15 cellular contexts compared by ENCODE assay signal in genomic region chr13:111518161-111518791, GRCh38.
DNase-seq lines count a peak whose midpoint lies in the region; ATAC-seq, FAIRE-seq and TF ChIP-seq lines count a peak whose summit lies in the region.
"Had no signal": no experiment of that assay in that cellular context is flagged by ENCODE, and none has a peak within 500 bp of the region (broad histone marks: within the 10 kb centered on the region; RNA-seq: fewer than 3 reads in every experiment).

No MANE protein-coding gene starts in this region.

- H3K9me2 ChIP-seq in GM23338 (ENCODE audit: insufficient read depth) = no peaks in the 10 kb centered on the region

- TF ChIP-seq POLR2A in A549 (IDR thresholded peaks at IDR 0.05; ENCODE audit: low read length) = no peak
- no peak for TF ChIP-seq POLR2A in suprapubic skin (IDR thresholded peaks at IDR 0.05)

- peaks cover 5% of the 10 kb centered on the region for H3K27me3 Mint-ChIP-seq in GM23338 (ENCODE audit: insufficient read depth, low read depth, poor library complexity)
- H3K27me3 Mint-ChIP-seq: activated naive CD4-positive, alpha-beta T cell treated with anti-CD3 and anti-CD28 coated beads, Interleukin-2, amount 50 U/mL, for 24 hours had no signal

- no peaks in the 10 kb centered on the region for H3K4me1 ChIP-seq in A549
- no peaks in the 10 kb centered on the region for H3K4me1 ChIP-seq in GM23338 (ENCODE audit: insufficient read depth)
- no peaks in the 10 kb centered on the region for H3K4me1 ChIP-seq in psoas muscle
- no peaks in the 10 kb centered on the region for H3K4me1 ChIP-seq in suprapubic skin
- no peaks in the 10 kb centered on the region for H3K4me1 ChIP-seq in smooth muscle cell (ENCODE audit: low read depth)
- H3K4me1 ChIP-seq: gastrocnemius medialis, uterus had no signal

- peaks cover 3% of the 10 kb centered on the region for H3K4me1 Mint-ChIP-seq in GM23338
- H3K4me1 Mint-ChIP-seq: activated naive CD4-positive, alpha-beta T cell treated with anti-CD3 and anti-CD28 coated beads, Interleukin-2, amount 50 U/mL, for 24 hours had no signal

- CTCF ChIA-PET in A549 (lab: Yijun Ruan, JAX) = no interaction called here

- intact Hi-C loops in psoas muscle (cut with DNase I) = no loop called here

- H3K9ac ChIP-seq in smooth muscle cell (ENCODE audit: low read depth) = no peak overlapping the region

- H3K9me3 ChIP-seq in A549 = no peaks in the 10 kb centered on the region
- H3K9me3 ChIP-seq in psoas muscle = no peaks in the 10 kb centered on the region
- no peaks in the 10 kb centered on the region for H3K9me3 ChIP-seq in suprapubic skin
- H3K9me3 ChIP-seq in smooth muscle cell (replicated peaks; ENCODE audit: low read depth) = no peaks in the 10 kb centered on the region
- H3K9me3 ChIP-seq: gastrocnemius medialis, uterus had no signal

- H3F3A ChIP-seq in GM23338 (replicated peaks; ENCODE audit: low read depth) (no peaks in the 10 kb centered on the region), smooth muscle cell (ENCODE audit: low read depth) (no peaks in the 10 kb centered on the region)

- no peak for TF ChIP-seq CTCF in A549 (IDR thresholded peaks at IDR 0.05)
- TF ChIP-seq CTCF in GM23338 (conservative IDR thresholded peaks at IDR 0.05; ENCODE audit: low read depth in 2 of 2) = peak; percentile 19 to 52; a peak in 2 of 4 replicates
- TF ChIP-seq CTCF in psoas muscle (IDR thresholded peaks at IDR 0.05) = no peak
- TF ChIP-seq CTCF in suprapubic skin (IDR thresholded peaks at IDR 0.05) = no peak
- no peak for TF ChIP-seq CTCF in smooth muscle cell (IDR thresholded peaks at IDR 0.05; ENCODE audit: borderline replicate concordance, insufficient read depth, poor library complexity, severe bottlenecking)

- H3K36me3 Mint-ChIP-seq in GM23338 (ENCODE audit: low read depth) = no peaks in the 10 kb centered on the region
- H3K36me3 Mint-ChIP-seq: activated naive CD4-positive, alpha-beta T cell treated with anti-CD3 and anti-CD28 coated beads, Interleukin-2, amount 50 U/mL, for 24 hours had no signal

- no peak for TF ChIP-seq RAD21 in A549 (conservative IDR thresholded peaks at IDR 0.05 in 1 of 2, IDR thresholded peaks at IDR 0.05 in 1 of 2)

- no peak overlapping the region for H2AFZ ChIP-seq in GM23338
- H2AFZ ChIP-seq in smooth muscle cell (ENCODE audit: low read depth) = no peak overlapping the region

- no peaks in the 10 kb centered on the region for H3K27me3 ChIP-seq in GM23338 (ENCODE audit: insufficient read depth)
- H3K27me3 ChIP-seq in psoas muscle (ENCODE audit: insufficient read depth in 3 of 3, low read length in 2 of 3) = peaks cover 0 to 49% (median 13%) of the 10 kb centered on the region in 3 donors
- H3K27me3 ChIP-seq in suprapubic skin = peaks cover 30% of the 10 kb centered on the region
- peaks cover 5% of the 10 kb centered on the region for H3K27me3 ChIP-seq in smooth muscle cell (ENCODE audit: low read depth)
- H3K27me3 ChIP-seq: uterus had no signal

- DNase-seq in A549 (ENCODE audit: low read depth in 1 of 2, low spot score in 1 of 2) = peak in 1 of 2 experiments; percentile 12
- DNase-seq in GM23338 (ENCODE audit: low spot score) = peak; percentile 30
- DNase-seq in NCI-H526 (lab: John Stamatoyannopoulos, UW) = peak; percentile 70 to 80
- no peak for DNase-seq in psoas muscle
- no peak for DNase-seq in suprapubic skin (ENCODE audit: low spot score in 2 of 2)
- no peak for DNase-seq in smooth muscle cell (lab: John Stamatoyannopoulos, UW; ENCODE audit: unreplicated experiment)
- DNase-seq: AML-193; DND-41; gastrocnemius medialis; stimulated activated CD4-positive, alpha-beta T cell treated with anti-CD3 and anti-CD28 coated beads, Interleukin-2, amount 100 ng/mL, for 24 hours; uterus had no signal

- H3K79me2 ChIP-seq in GM23338 (replicated peaks; ENCODE audit: insufficient read depth) = no peaks in the 10 kb centered on the region
- no peaks in the 10 kb centered on the region for H3K79me2 ChIP-seq in smooth muscle cell (ENCODE audit: low read depth)

- POLR2A ChIA-PET in A549 (lab: Yijun Ruan, JAX) = no interaction called here

- H4K20me1 ChIP-seq in GM23338 (replicated peaks; ENCODE audit: insufficient read depth) (no peaks in the 10 kb centered on the region), smooth muscle cell (ENCODE audit: low read depth) (no peaks in the 10 kb centered on the region)

- WGBS in A549 (ENCODE audit: missing lambda C conversion rate) = 41% methylated on average over 15 of the region's 24 CpGs
- 65 to 73% (median 69%) methylated on average over 19 to 24 of the region's 24 CpGs for WGBS in psoas muscle, 3 donors
- 75% methylated on average over 14 of the region's 24 CpGs for WGBS in suprapubic skin
- 88% methylated on average over 19 of the region's 24 CpGs for WGBS in smooth muscle cell (ENCODE audit: low lambda C conversion rate)

- H3K27ac ChIP-seq in A549 (no peak overlapping the region), GM23338 (ENCODE audit: low read depth) (no peak overlapping the region), psoas muscle (no peak overlapping the region), suprapubic skin (no peak overlapping the region), smooth muscle cell (ENCODE audit: low read depth) (no peak overlapping the region)
- H3K27ac ChIP-seq: gastrocnemius medialis, uterus had no signal

- no peak for ATAC-seq in A549
- ATAC-seq in GM23338 = peak; percentile 31; the same call in 2 of the 3 replicates
- ATAC-seq in esophagus mucosa = peak; percentile 47
- no peak for ATAC-seq in psoas muscle
- no peak for ATAC-seq in HG02870 (IDR thresholded peaks at IDR 0.05; ENCODE audit: unreplicated experiment)
- ATAC-seq: gastrocnemius medialis had no signal

- FAIRE-seq in A549 (lab: Jason Lieb, UNC) = no peak
- FAIRE-seq: GM12892 had no signal

- no peak overlapping the region for H3K4me3 ChIP-seq in A549
- no peak overlapping the region for H3K4me3 ChIP-seq in GM23338
- H3K4me3 ChIP-seq in psoas muscle = no peak overlapping the region
- no peak overlapping the region for H3K4me3 ChIP-seq in suprapubic skin
- H3K4me3 ChIP-seq in smooth muscle cell = no peak overlapping the region
- H3K4me3 ChIP-seq: gastrocnemius medialis, uterus had no signal

- peak overlapping the region; percentile 65; the same call in 1 of the 2 replicates for H3K27ac Mint-ChIP-seq in GM23338
- H3K27ac Mint-ChIP-seq: activated naive CD4-positive, alpha-beta T cell treated with anti-CD3 and anti-CD28 coated beads, Interleukin-2, amount 50 U/mL, for 24 hours had no signal

- H3K4me3 Mint-ChIP-seq in GM23338 = no peak overlapping the region
- H3K4me3 Mint-ChIP-seq: activated naive CD4-positive, alpha-beta T cell treated with anti-CD3 and anti-CD28 coated beads, Interleukin-2, amount 50 U/mL, for 24 hours had no signal

- H3K4me2 ChIP-seq in A549 (no peak overlapping the region), GM23338 (no peak overlapping the region), smooth muscle cell (no peak overlapping the region)

- peaks cover 5% of the 10 kb centered on the region; the same call in 2 of the 3 replicates for H3K9me3 Mint-ChIP-seq in GM23338
- H3K9me3 Mint-ChIP-seq: activated naive CD4-positive, alpha-beta T cell treated with anti-CD3 and anti-CD28 coated beads, Interleukin-2, amount 50 U/mL, for 24 hours had no signal

- no peak for TF ChIP-seq EP300 in A549 (IDR thresholded peaks at IDR 0.05)
- no peak for TF ChIP-seq EP300 in suprapubic skin (IDR thresholded peaks at IDR 0.05)

- H3K36me3 ChIP-seq in GM23338 (ENCODE audit: insufficient read depth) (no peaks in the 10 kb centered on the region), psoas muscle (ENCODE audit: insufficient read depth in 1 of 2, low read depth in 1 of 2) (no peaks in the 10 kb centered on the region), suprapubic skin (no peaks in the 10 kb centered on the region), smooth muscle cell (ENCODE audit: low read depth) (no peaks in the 10 kb centered on the region)
- H3K36me3 ChIP-seq: gastrocnemius medialis, uterus had no signal

TF ChIP-seq in A549, 52 proteins besides CTCF, POLR2A, EP300 and RAD21 (continues in another document):
- TF ChIP-seq NFE2L2 (conservative IDR thresholded peaks at IDR 0.05; ENCODE audit: low read length) (no peak), TFCP2L1 (CRISPR knock-in tag; IDR thresholded peaks at IDR 0.05) (no peak), KDM1A (IDR thresholded peaks at IDR 0.05; ENCODE audit: low read depth) (no peak), ELK1 (IDR thresholded peaks at IDR 0.05; ENCODE audit: low read depth, low read length) (no peak)

TF ChIP-seq in GM23338, 12 proteins besides CTCF, POLR2A, EP300 and RAD21 (continues in another document):
- TF ChIP-seq REST (IDR thresholded peaks at IDR 0.05; ENCODE audit: unreplicated experiment) (no peak), ETS1 (IDR thresholded peaks at IDR 0.05) (no peak)

Comparison
In these comparisons a context has a peak if more than half of its experiments do, and no peak if none do; other contexts are left out.
1. ATAC-seq: peak in GM23338 (single experiment) and esophagus mucosa (single experiment); none in A549 (0 of 2), psoas muscle (0 of 4) and HG02870 (single experiment).
2. DNase-seq: peak in GM23338 (single experiment) and NCI-H526 (2 of 2); none in psoas muscle (0 of 2), suprapubic skin (0 of 2) and smooth muscle cell (single experiment).
3. CTCF ChIP-seq: peak in GM23338 (2 of 2); none in A549 (single experiment), psoas muscle (single experiment), suprapubic skin (0 of 2) and smooth muscle cell (single experiment).